10 cellular contexts compared by ENCODE assay signal in the genomic region with DNA sequence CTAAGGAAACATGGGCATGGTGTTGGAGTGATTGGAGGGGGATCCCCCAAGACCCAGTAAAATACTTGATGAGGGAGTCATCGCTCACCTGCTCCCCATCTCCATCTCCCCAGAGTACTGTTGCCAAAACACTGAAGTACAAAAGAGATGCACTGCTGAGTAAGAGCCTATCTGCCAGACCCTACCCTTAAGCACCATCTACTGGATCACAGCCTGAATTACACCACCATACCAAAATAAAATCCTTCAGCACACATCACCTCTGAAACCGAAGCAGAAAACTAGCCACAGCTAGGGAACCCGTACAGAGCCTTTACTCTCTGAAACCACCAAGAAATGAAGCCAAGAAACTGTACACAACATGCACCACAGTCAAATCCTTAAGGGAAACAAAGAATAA.
DNase-seq lines count a peak whose midpoint lies in the region; ATAC-seq, FAIRE-seq and TF ChIP-seq lines count a peak whose summit lies in the region.
"Had no signal": no experiment of that assay in that cellular context is flagged by ENCODE, and none has a peak within 500 bp of the region (broad histone marks: within the 10 kb centered on the region; RNA-seq: fewer than 3 reads in every experiment).

No MANE protein-coding gene starts in this region.

- H3K4me3 Mint-ChIP-seq in astrocyte (ENCODE audit: unreplicated experiment) (no peak overlapping the region), neural crest cell (no peak overlapping the region), T-cell (no peak overlapping the region)

- TF ChIP-seq CTCF in astrocyte (IDR thresholded peaks at IDR 0.05; ENCODE audit: insufficient read depth, low read depth, low read length) (peak; percentile 28), neural crest cell (conservative IDR thresholded peaks at IDR 0.05) (peak; percentile 60)

- H3K27ac ChIP-seq in astrocyte (ENCODE audit: low read depth, low read length): no peak overlapping the region

- H3K4me1 Mint-ChIP-seq in astrocyte (ENCODE audit: low read depth, unreplicated experiment): no peaks in the 10 kb centered on the region
- peaks cover 3% of the 10 kb centered on the region for H3K4me1 Mint-ChIP-seq in neural crest cell
- H3K4me1 Mint-ChIP-seq in T-cell: no peaks in the 10 kb centered on the region

- FAIRE-seq in astrocyte (lab: Jason Lieb, UNC): no peak

- H3K4me1 ChIP-seq in astrocyte (ENCODE audit: insufficient read depth, low read length): no peaks in the 10 kb centered on the region

- no peaks in the 10 kb centered on the region for H3K27me3 Mint-ChIP-seq in astrocyte (ENCODE audit: low read depth, unreplicated experiment)
- no peaks in the 10 kb centered on the region for H3K27me3 Mint-ChIP-seq in neural crest cell (ENCODE audit: low read depth)
- H3K27me3 Mint-ChIP-seq in T-cell: peaks cover 0 to 18% of the 10 kb centered on the region in 2 donors

- no peak overlapping the region for H3K4me3 ChIP-seq in astrocyte (ENCODE audit: insufficient read depth, low read depth, low read length)

- H3K36me3 ChIP-seq in astrocyte (ENCODE audit: insufficient read depth, low read length): no peaks in the 10 kb centered on the region

- no peaks in the 10 kb centered on the region for H4K20me1 ChIP-seq in astrocyte (ENCODE audit: insufficient read depth, low read length)

- CTCF ChIA-PET in T-cell (lab: Charles Lee): no interaction called here

- POLR2A ChIA-PET in T-cell (lab: Charles Lee): no interaction called here

- DNase-seq in DMS153 treated with DMSO at 0.1 percent for 48 hours (lab: John Stamatoyannopoulos, UW; ENCODE audit: unreplicated experiment) (peak; percentile 32), DMS153 (lab: John Stamatoyannopoulos, UW) (no peak), KG1 (lab: John Stamatoyannopoulos, UW) (peak; percentile 0), astrocyte (ENCODE audit: low read depth) (no peak), neural crest cell (ENCODE audit: low read depth, low spot score) (no peak), T-cell (no peak), amniotic stem cell (lab: John Stamatoyannopoulos, UW) (no peak)
- DNase-seq: 8988T, anterior cingulate cortex had no signal

- no peak overlapping the region for H3K4me2 ChIP-seq in astrocyte (ENCODE audit: low read length)

- H3K36me3 Mint-ChIP-seq in astrocyte (ENCODE audit: low read depth, unreplicated experiment): no peaks in the 10 kb centered on the region
- H3K36me3 Mint-ChIP-seq in neural crest cell (ENCODE audit: low read depth): peaks cover 3% of the 10 kb centered on the region
- H3K36me3 Mint-ChIP-seq in T-cell: no peaks in the 10 kb centered on the region

- no peaks in the 10 kb centered on the region for H3K9me3 ChIP-seq in astrocyte (ENCODE audit: insufficient read depth, low read depth, low read length)

- no peaks in the 10 kb centered on the region for H3K79me2 ChIP-seq in astrocyte (ENCODE audit: insufficient read depth, low read length)

- ATAC-seq in T-cell (replicated peaks in 1 of 4) (no peak), GM21576 (IDR thresholded peaks at IDR 0.05; ENCODE audit: unreplicated experiment) (no peak)

- no peak overlapping the region for H3K9ac ChIP-seq in astrocyte (ENCODE audit: low read length)

- H3K9me3 Mint-ChIP-seq in astrocyte (ENCODE audit: unreplicated experiment): no peaks in the 10 kb centered on the region
- peaks cover 15% of the 10 kb centered on the region for H3K9me3 Mint-ChIP-seq in neural crest cell
- no peaks in the 10 kb centered on the region for H3K9me3 Mint-ChIP-seq in T-cell

- H2AFZ ChIP-seq in astrocyte (ENCODE audit: low read depth, low read length): no peak overlapping the region

- no peaks in the 10 kb centered on the region for H3K27me3 ChIP-seq in astrocyte (ENCODE audit: insufficient read depth, low read length)

- H3K27ac Mint-ChIP-seq in astrocyte (ENCODE audit: unreplicated experiment) (no peak overlapping the region), neural crest cell (ENCODE audit: unreplicated experiment) (no peak overlapping the region), T-cell (no peak overlapping the region)

Comparison
In these comparisons a context has a peak if more than half of its experiments do, and no peak if none do; other contexts are left out.
1. DNase-seq: peak in DMS153 treated with DMSO at 0.1 percent for 48 hours (single experiment) and KG1 (single experiment); none in DMS153 (single experiment), astrocyte (single experiment), neural crest cell (single experiment), T-cell (0 of 34) and amniotic stem cell (single experiment).